Comparison of ENCODE assay signal across 8 cellular contexts in genomic region chr11:125593113-125593761, GRCh38.
DNase-seq lines count a peak whose midpoint lies in the region; ATAC-seq and TF ChIP-seq lines count a peak whose summit lies in the region.

No MANE protein-coding gene starts in this region.

- no peak for ATAC-seq in HG02759 (IDR thresholded peaks at IDR 0.05; ENCODE audit: unreplicated experiment)

- H3K27me3 Mint-ChIP-seq in T-helper 2 cell treated with Interferon-gamma antibody and Interleukin-4, amounts not matched to agents 5 μg/mL and 100 μg/mL, for 36 hours (ENCODE audit: low read depth), result no peaks in the 10 kb centered on the region

- peak overlapping the region; percentile 96 for H3K27ac Mint-ChIP-seq in T-helper 2 cell treated with Interferon-gamma antibody and Interleukin-4, amounts not matched to agents 5 μg/mL and 100 μg/mL, for 36 hours

- H3K9me3 ChIP-seq in neuron (ENCODE audit: low read length), result no peaks in the 10 kb centered on the region

- peaks cover 16% of the 10 kb centered on the region for H3K36me3 ChIP-seq in neuron (ENCODE audit: insufficient read depth, low read length)

- peak; percentile 76 for DNase-seq in DMS79 treated with DMSO at 0.1 percent for 48 hours (lab: John Stamatoyannopoulos, UW)
- DNase-seq in HK-2 (ENCODE audit: unreplicated experiment), result peak; percentile 45
- DNase-seq in T-helper 2 cell treated with Interferon-gamma antibody and Interleukin-4, amounts not matched to agents 5 μg/mL and 100 μg/mL, for 36 hours (ENCODE audit: low spot score), result no peak
- DNase-seq in fibroblast of mammary gland (ENCODE audit: low read depth), result peak; percentile 36
- no peak for DNase-seq in dedifferentiated amniotic fluid mesenchymal stem cell (ENCODE audit: extremely low spot score)
- no peak for DNase-seq in NK-92 (lab: John Stamatoyannopoulos, UW; ENCODE audit: unreplicated experiment)

- H3K36me3 Mint-ChIP-seq in T-helper 2 cell treated with Interferon-gamma antibody and Interleukin-4, amounts not matched to agents 5 μg/mL and 100 μg/mL, for 36 hours (ENCODE audit: low read depth), result peaks cover 41% of the 10 kb centered on the region

- H3K4me3 Mint-ChIP-seq in T-helper 2 cell treated with Interferon-gamma antibody and Interleukin-4, amounts not matched to agents 5 μg/mL and 100 μg/mL, for 36 hours, result peak overlapping the region; percentile 100

- no peak for TF ChIP-seq CTCF in fibroblast of mammary gland (conservative IDR thresholded peaks at IDR 0.05; ENCODE audit: control insufficient read depth, insufficient read depth, low read depth, low read length)

- peak overlapping the region; percentile 14 for H2AFZ ChIP-seq in neuron (ENCODE audit: low read depth, low read length)

- H3K27me3 ChIP-seq in neuron (ENCODE audit: insufficient read depth, low read length), result no peaks in the 10 kb centered on the region

- H3K4me1 ChIP-seq in neuron (ENCODE audit: insufficient read depth, low read length), result peaks cover 21% of the 10 kb centered on the region

- H3K9me3 Mint-ChIP-seq in T-helper 2 cell treated with Interferon-gamma antibody and Interleukin-4, amounts not matched to agents 5 μg/mL and 100 μg/mL, for 36 hours, result no peaks in the 10 kb centered on the region

- H3K4me1 Mint-ChIP-seq in T-helper 2 cell treated with Interferon-gamma antibody and Interleukin-4, amounts not matched to agents 5 μg/mL and 100 μg/mL, for 36 hours (ENCODE audit: low read depth), result peaks cover 34% of the 10 kb centered on the region

- H3K4me3 ChIP-seq in fibroblast of mammary gland (ENCODE audit: control insufficient read depth, low read depth, low read length) (peak overlapping the region; percentile 99), neuron (ENCODE audit: low read length) (peak overlapping the region; percentile 77)

Comparison
In these comparisons a context has a peak if more than half of its experiments do, and no peak if none do; other contexts are left out.
1. DNase-seq: peak in DMS79 treated with DMSO at 0.1 percent for 48 hours (single experiment), HK-2 (single experiment) and fibroblast of mammary gland (single experiment); none in T-helper 2 cell treated with Interferon-gamma antibody and Interleukin-4, amounts not matched to agents 5 μg/mL and 100 μg/mL, for 36 hours (single experiment), dedifferentiated amniotic fluid mesenchymal stem cell (single experiment) and NK-92 (single experiment).